8 cellular contexts compared by ENCODE assay signal in genomic region chr12:57087689-57088441, GRCh38. TPM values are rescaled to one million over a fixed set of nuclear protein-coding genes. Genes with fewer than 3 reads are reported as not detected.
DNase-seq lines count a peak whose midpoint lies in the region; ATAC-seq lines count a peak whose summit lies in the region.

No MANE protein-coding gene starts in this region.

- H3K9me3 Mint-ChIP-seq in activated CD4-positive, alpha-beta memory T cell treated with anti-CD3 and anti-CD28 coated beads, Interleukin-2, amount 10 ng/mL, durations not matched to agents 7 days and 5 days, result no peaks in the 10 kb centered on the region

- DNase-seq in NCI-H510A (lab: John Stamatoyannopoulos, UW), result peak; percentile 44
- DNase-seq in activated CD4-positive, alpha-beta memory T cell treated with anti-CD3 and anti-CD28 coated beads, Interleukin-2, amount 10 ng/mL, durations not matched to agents 7 days and 5 days, result peak; percentile 72
- DNase-seq in mesenchymal stem cell, result peak; percentile 99
- DNase-seq in stimulated activated CD8-positive, alpha-beta memory T cell treated with anti-CD3 and anti-CD28 coated beads, Interleukin-15, amount 100 ng/mL, for 24 hours (ENCODE audit: low read depth), result peak; percentile 39

- H3K27ac ChIP-seq in ACC112 (ENCODE audit: low read depth, low read length), result peak overlapping the region; percentile 93
- H3K27ac ChIP-seq in ectodermal cell (ENCODE audit: insufficient read depth, low read depth, low read length, poor library complexity, severe bottlenecking), result peak overlapping the region; percentile 97
- peak overlapping the region; percentile 87 for H3K27ac ChIP-seq in mesenchymal stem cell (ENCODE audit: low read length, poor library complexity, severe bottlenecking)

- peak overlapping the region; percentile 90 for H2BK5ac ChIP-seq in mesenchymal stem cell (ENCODE audit: low read depth, low read length, poor library complexity, severe bottlenecking)

- peaks cover 15% of the 10 kb centered on the region for H3K79me1 ChIP-seq in mesenchymal stem cell (replicated peaks; ENCODE audit: low read length, poor library complexity, severe bottlenecking)

- H2AK5ac ChIP-seq in mesenchymal stem cell (ENCODE audit: low read length, severe bottlenecking), result peak overlapping the region; percentile 6

- H3K9ac ChIP-seq in mesenchymal stem cell (ENCODE audit: low read length), result peak overlapping the region; percentile 97

- H3K4me2 ChIP-seq in mesenchymal stem cell (ENCODE audit: low read length, poor library complexity, severe bottlenecking), result peak overlapping the region; percentile 84

- no peaks in the 10 kb centered on the region for H3K27me3 ChIP-seq in ACC112 (ENCODE audit: insufficient read depth, low read length)
- no peaks in the 10 kb centered on the region for H3K27me3 ChIP-seq in ectodermal cell (ENCODE audit: control insufficient read depth, insufficient read depth, low read length, poor library complexity, severe bottlenecking)
- H3K27me3 ChIP-seq in mesenchymal stem cell (ENCODE audit: control insufficient read depth in 1 of 2, insufficient read depth in 1 of 2, low read length in 2 of 2), result no peaks in the 10 kb centered on the region

- peak; percentile 34 for ATAC-seq in GM18517 (IDR thresholded peaks at IDR 0.05; ENCODE audit: unreplicated experiment)
- ATAC-seq in HG03039 (IDR thresholded peaks at IDR 0.05; ENCODE audit: unreplicated experiment), result peak; percentile 21

- 0% methylated on average over 40 to 41 of the region's 41 CpGs for WGBS in ectodermal cell, 2 experiments
- under 1% methylated on average over 36 of the region's 41 CpGs for WGBS in mesenchymal stem cell

- H3K14ac ChIP-seq in mesenchymal stem cell (ENCODE audit: low read length in 2 of 2), result peak overlapping the region in 1 of 2 experiments; percentile 97

- H2AFZ ChIP-seq in ACC112 (ENCODE audit: low read length, unreplicated experiment) (peak overlapping the region; percentile 3), mesenchymal stem cell (ENCODE audit: low read depth, low read length) (no peak overlapping the region)

- H3K36me3 Mint-ChIP-seq in activated CD4-positive, alpha-beta memory T cell treated with anti-CD3 and anti-CD28 coated beads, Interleukin-2, amount 10 ng/mL, durations not matched to agents 7 days and 5 days (ENCODE audit: low read depth), result peaks cover 13% of the 10 kb centered on the region

- H3K4me3 ChIP-seq in ACC112 (ENCODE audit: low read depth, low read length), result peak overlapping the region; percentile 91
- peak overlapping the region; percentile 60 for H3K4me3 ChIP-seq in ectodermal cell (ENCODE audit: insufficient read depth, low read depth, low read length)
- peak overlapping the region; percentile 65 to 78 for H3K4me3 ChIP-seq in mesenchymal stem cell (ENCODE audit: insufficient read depth in 1 of 2, low read depth in 1 of 2, low read length in 2 of 2)

- H3K4me1 ChIP-seq in ACC112 (ENCODE audit: control insufficient read depth, insufficient read depth, low read length, unreplicated experiment), result peaks cover 33% of the 10 kb centered on the region
- peaks cover 20% of the 10 kb centered on the region for H3K4me1 ChIP-seq in ectodermal cell (ENCODE audit: control insufficient read depth, insufficient read depth, low read length)
- H3K4me1 ChIP-seq in mesenchymal stem cell (ENCODE audit: control insufficient read depth, insufficient read depth, low read depth, low read length), result peaks cover 15% of the 10 kb centered on the region

- peak overlapping the region in 1 of 2 experiments; percentile 48 for H3K23ac ChIP-seq in mesenchymal stem cell (ENCODE audit: low read length in 2 of 2)

- H2BK15ac ChIP-seq in mesenchymal stem cell (ENCODE audit: low read depth, poor library complexity, severe bottlenecking), result peak overlapping the region; percentile 92

- H3K18ac ChIP-seq in mesenchymal stem cell (ENCODE audit: low read depth in 1 of 2, low read length in 2 of 2), result peak overlapping the region; percentile 88 to 99

- no peaks in the 10 kb centered on the region for H3K27me3 Mint-ChIP-seq in activated CD4-positive, alpha-beta memory T cell treated with anti-CD3 and anti-CD28 coated beads, Interleukin-2, amount 10 ng/mL, durations not matched to agents 7 days and 5 days

- H3K4me3 Mint-ChIP-seq in activated CD4-positive, alpha-beta memory T cell treated with anti-CD3 and anti-CD28 coated beads, Interleukin-2, amount 10 ng/mL, durations not matched to agents 7 days and 5 days, result peak overlapping the region; percentile 89

- peak overlapping the region; percentile 90 for H3K27ac Mint-ChIP-seq in activated CD4-positive, alpha-beta memory T cell treated with anti-CD3 and anti-CD28 coated beads, Interleukin-2, amount 10 ng/mL, durations not matched to agents 7 days and 5 days

- POLR2A ChIA-PET in activated CD4-positive, alpha-beta memory T cell treated with anti-CD3 and anti-CD28 coated beads, Interleukin-2, amount 10 ng/mL, durations not matched to agents 7 days and 5 days (lab: Charles Lee), result interaction anchor here (0.6 to 14.8 kb wide), 6 partner anchors 9 to 1114 kb away, joined by 3 to 247 read pairs (median 18); partner anchors contain the start of genes NEMP1, RAB5B and STAT6

- H3K36me3 ChIP-seq in ACC112 (ENCODE audit: insufficient read depth, low read length) (peaks cover 7% of the 10 kb centered on the region; the same call in 1 of the 2 replicates), ectodermal cell (ENCODE audit: control insufficient read depth, insufficient read depth, low read length) (peaks cover 8% of the 10 kb centered on the region), mesenchymal stem cell (ENCODE audit: control insufficient read depth in 1 of 2, insufficient read depth in 2 of 2, low read depth in 1 of 2, low read length in 2 of 2) (peaks cover 19 to 25% of the 10 kb centered on the region in 2 experiments)

- peak overlapping the region; percentile 81 for H4K8ac ChIP-seq in mesenchymal stem cell (ENCODE audit: low read length)

- H3K9me3 ChIP-seq in ectodermal cell (ENCODE audit: control insufficient read depth, low read length), result no peaks in the 10 kb centered on the region
- no peaks in the 10 kb centered on the region for H3K9me3 ChIP-seq in mesenchymal stem cell (ENCODE audit: control insufficient read depth, low read length)

- peaks cover 33% of the 10 kb centered on the region for H3K79me2 ChIP-seq in ACC112 (ENCODE audit: control insufficient read depth, insufficient read depth, low read length, unreplicated experiment)

- H4K91ac ChIP-seq in mesenchymal stem cell (ENCODE audit: low read length), result peak overlapping the region; percentile 94

- H3K4me1 Mint-ChIP-seq in activated CD4-positive, alpha-beta memory T cell treated with anti-CD3 and anti-CD28 coated beads, Interleukin-2, amount 10 ng/mL, durations not matched to agents 7 days and 5 days, result peaks cover 57% of the 10 kb centered on the region

- CTCF ChIA-PET in activated CD4-positive, alpha-beta memory T cell treated with anti-CD3 and anti-CD28 coated beads, Interleukin-2, amount 10 ng/mL, durations not matched to agents 7 days and 5 days (lab: Charles Lee), result interaction anchor here (1.0 to 8.7 kb wide), 3 partner anchors 9 to 24 kb away, joined by 4 to 91 read pairs (median 28); partner anchors contain the start of gene STAT6

- H2BK120ac ChIP-seq in mesenchymal stem cell (ENCODE audit: low read depth, low read length), result peak overlapping the region; percentile 99

- peak overlapping the region; percentile 97 to 99 for H3K4ac ChIP-seq in mesenchymal stem cell (ENCODE audit: low read depth in 1 of 2, low read length in 2 of 2)

- peak overlapping the region; percentile 73 to 93 for H2BK12ac ChIP-seq in mesenchymal stem cell (ENCODE audit: low read length in 2 of 2)

RNA-seq across cellular contexts. Expression of gene NAB2, which starts 1.0 kb away (rescaled TPM):
- 1 to 10 TPM; 8.7 to 9.6 TPM for total RNA-seq in activated CD4-positive, alpha-beta memory T cell treated with anti-CD3 and anti-CD28 coated beads, Interleukin-2, amount 10 ng/mL, durations not matched to agents 7 days and 5 days
- polyA plus RNA-seq in ectodermal cell (2013, experiment 1 of 4), result 40.2 TPM
- 37.0 TPM for polyA plus RNA-seq in ectodermal cell (2013, experiment 2 of 4)
- 30.3 TPM for polyA plus RNA-seq in ectodermal cell (2013, experiment 3 of 4)
- 35.0 TPM for polyA plus RNA-seq in ectodermal cell (2013, experiment 4 of 4)
- polyA plus RNA-seq in mesenchymal stem cell (2013, experiment 1 of 2), result 28.9 TPM
- 27.0 TPM for polyA plus RNA-seq in mesenchymal stem cell (2013, experiment 2 of 2)

RNA-seq across cellular contexts. Expression of gene NEMP1, which starts 9.3 kb away (rescaled TPM):
- 10 to 100 TPM; 51.7 to 59.2 TPM for total RNA-seq in activated CD4-positive, alpha-beta memory T cell treated with anti-CD3 and anti-CD28 coated beads, Interleukin-2, amount 10 ng/mL, durations not matched to agents 7 days and 5 days
- 41.2 TPM for polyA plus RNA-seq in ectodermal cell (2013, experiment 1 of 4)
- polyA plus RNA-seq in ectodermal cell (2013, experiment 2 of 4), result 39.3 TPM
- polyA plus RNA-seq in ectodermal cell (2013, experiment 3 of 4), result 31.8 TPM
- polyA plus RNA-seq in ectodermal cell (2013, experiment 4 of 4), result 33.9 TPM
- polyA plus RNA-seq in mesenchymal stem cell (2013, experiment 1 of 2), result 6.2 TPM
- polyA plus RNA-seq in mesenchymal stem cell (2013, experiment 2 of 2), result 5.8 TPM

RNA-seq across cellular contexts. Expression of gene STAT6, which starts 23.3 kb away (rescaled TPM):
- total RNA-seq in activated CD4-positive, alpha-beta memory T cell treated with anti-CD3 and anti-CD28 coated beads, Interleukin-2, amount 10 ng/mL, durations not matched to agents 7 days and 5 days, result 100 to 1,000 TPM; 127 to 128 TPM
- polyA plus RNA-seq in ectodermal cell (2013, experiment 1 of 4), result 37.1 TPM
- 30.5 TPM for polyA plus RNA-seq in ectodermal cell (2013, experiment 2 of 4)
- 23.2 TPM for polyA plus RNA-seq in ectodermal cell (2013, experiment 3 of 4)
- 26.4 TPM for polyA plus RNA-seq in ectodermal cell (2013, experiment 4 of 4)
- polyA plus RNA-seq in mesenchymal stem cell (2013, experiment 1 of 2), result 87.5 TPM
- 89.4 TPM for polyA plus RNA-seq in mesenchymal stem cell (2013, experiment 2 of 2)

RNA-seq across cellular contexts. Expression of gene MYO1A, which starts 37.9 kb away (rescaled TPM):
- under 1 TPM; 0.28 to 0.65 TPM for total RNA-seq in activated CD4-positive, alpha-beta memory T cell treated with anti-CD3 and anti-CD28 coated beads, Interleukin-2, amount 10 ng/mL, durations not matched to agents 7 days and 5 days
- polyA plus RNA-seq in ectodermal cell (2013, experiment 1 of 4), result not detected
- polyA plus RNA-seq in ectodermal cell (2013, experiment 2 of 4), result 0.50 TPM
- polyA plus RNA-seq in ectodermal cell (2013, experiment 3 of 4), result not detected
- polyA plus RNA-seq in ectodermal cell (2013, experiment 4 of 4), result not detected
- not detected for polyA plus RNA-seq in mesenchymal stem cell (2013, experiment 1 of 2)
- not detected for polyA plus RNA-seq in mesenchymal stem cell (2013, experiment 2 of 2)

RNA-seq across cellular contexts. Expression of gene LRP1, which starts 40.4 kb away (rescaled TPM):
- under 1 TPM; 0.60 to 0.86 TPM for total RNA-seq in activated CD4-positive, alpha-beta memory T cell treated with anti-CD3 and anti-CD28 coated beads, Interleukin-2, amount 10 ng/mL, durations not matched to agents 7 days and 5 days
- 50.3 TPM for polyA plus RNA-seq in ectodermal cell (2013, experiment 1 of 4)
- 72.1 TPM for polyA plus RNA-seq in ectodermal cell (2013, experiment 2 of 4)
- polyA plus RNA-seq in ectodermal cell (2013, experiment 3 of 4), result 49.3 TPM
- polyA plus RNA-seq in ectodermal cell (2013, experiment 4 of 4), result 64.2 TPM
- 68.9 TPM for polyA plus RNA-seq in mesenchymal stem cell (2013, experiment 1 of 2)
- 57.9 TPM for polyA plus RNA-seq in mesenchymal stem cell (2013, experiment 2 of 2)

Comparison
In these comparisons a context has a peak if more than half of its experiments do, and no peak if none do; other contexts are left out.
1. Peak in every context shown above with its lines: DNase-seq, ATAC-seq, H3K4me3 ChIP-seq and H3K27ac ChIP-seq.
2. DNase-seq: peak in every context shown above with its lines; median percentile 99 in mesenchymal stem cell; 72 in activated CD4-positive, alpha-beta memory T cell treated with anti-CD3 and anti-CD28 coated beads, Interleukin-2, amount 10 ng/mL, durations not matched to agents 7 days and 5 days; 44 in NCI-H510A; 39 in stimulated activated CD8-positive, alpha-beta memory T cell treated with anti-CD3 and anti-CD28 coated beads, Interleukin-15, amount 100 ng/mL, for 24 hours.